In genomic region chr18:22666411-22666940, GRCh38 we compare ENCODE assay signal across 1 cellular context.
TF ChIP-seq lines count a peak whose summit lies in the region.

No MANE protein-coding gene starts in this region.

TF ChIP-seq in IMR-90, 13 proteins besides CTCF, POLR2A, EP300 and RAD21 (continued from another document):
- TF ChIP-seq ELK1 (IDR thresholded peaks at IDR 0.05; ENCODE audit: borderline replicate concordance, low read depth, low read length) (no peak), RFX5 (IDR thresholded peaks at IDR 0.05; ENCODE audit: low read depth, low read length) (no peak), CHD1 (IDR thresholded peaks at IDR 0.05; ENCODE audit: low read depth, low read length) (no peak), NFE2L2 (IDR thresholded peaks at IDR 0.05; ENCODE audit: low read depth, low read length) (no peak)
